Comparison of ENCODE assay signal across 8 cellular contexts in the genomic region with DNA sequence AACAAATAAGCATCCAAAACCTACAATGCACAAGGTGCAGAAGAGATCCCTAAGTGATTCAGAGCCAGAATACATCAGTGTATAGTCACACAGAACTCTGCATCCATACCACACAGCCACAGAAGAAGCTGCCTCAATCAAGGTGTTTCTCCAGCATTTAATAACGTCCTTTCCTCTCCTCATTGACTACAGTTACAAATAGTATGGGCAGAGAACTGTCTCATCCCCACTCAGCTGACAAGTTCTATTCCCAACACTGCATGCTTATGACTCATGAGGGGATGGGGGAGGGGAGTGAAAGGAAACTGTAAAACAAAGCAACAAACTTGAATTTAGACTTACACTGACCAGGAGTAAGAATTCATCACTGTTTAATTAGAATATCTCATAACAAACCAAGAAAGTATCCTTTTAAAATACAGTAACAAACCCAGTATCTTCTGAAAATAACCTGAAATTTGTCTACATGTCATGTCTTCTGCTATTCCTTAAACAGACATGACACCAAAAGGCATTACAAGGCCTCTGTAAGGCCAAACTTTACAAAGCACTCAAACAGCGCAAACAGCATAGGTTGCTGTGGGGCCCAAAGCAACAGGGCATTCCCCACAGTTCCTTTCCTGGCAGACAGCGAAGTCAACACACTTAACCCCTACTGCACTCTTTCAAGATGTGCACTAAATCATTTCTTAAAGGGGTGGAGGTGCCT. TPM values are rescaled to one million over a fixed set of nuclear protein-coding genes. Genes with fewer than 3 reads are reported as not detected.
DNase-seq lines count a peak whose midpoint lies in the region; ATAC-seq, FAIRE-seq and TF ChIP-seq lines count a peak whose summit lies in the region.

No MANE protein-coding gene starts in this region.

- no peaks in the 10 kb centered on the region for H3K9me3 ChIP-seq in A673 (ENCODE audit: low read depth, low read length, poor library complexity, severe bottlenecking)

- DNase-seq in A673 (ENCODE audit: low spot score) (peak; percentile 86), GM19239 (ENCODE audit: insufficient read length, low spot score) (no peak), LoVo (ENCODE audit: low spot score) (peak; percentile 8), foreskin fibroblast (peak; percentile 82 to 91), omental fat pad (ENCODE audit: low spot score) (peak; percentile 65), GF-D8 (lab: John Stamatoyannopoulos, UW) (no peak)
- DNase-seq in activated naive CD4-positive, alpha-beta T cell treated with Interleukin-2 at 50 U/mL for 16 hours = peak; percentile 28

- TF ChIP-seq CTCF in A673 (conservative IDR thresholded peaks at IDR 0.05; ENCODE audit: low read depth, low read length) (no peak), foreskin fibroblast (IDR thresholded peaks at IDR 0.05; ENCODE audit: low read depth, low read length) (no peak), omental fat pad (IDR thresholded peaks at IDR 0.05) (no peak)

- H3K4me1 ChIP-seq in A673 (ENCODE audit: insufficient read depth, low read length, poor library complexity, severe bottlenecking) = peaks cover 36% of the 10 kb centered on the region

- peak; percentile 58 for FAIRE-seq in GM19239 (lab: Jason Lieb, UNC)

- no peak overlapping the region for H3K4me3 ChIP-seq in A673 (ENCODE audit: low read depth, low read length, poor library complexity, severe bottlenecking)
- H3K4me3 ChIP-seq in foreskin fibroblast (ENCODE audit: low read depth in 1 of 2, low read length in 2 of 2) = peak overlapping the region; percentile 5 to 15

- ATAC-seq in omental fat pad (ENCODE audit: low FRiP score) (peak; percentile 93), HG02840 (IDR thresholded peaks at IDR 0.05; ENCODE audit: low FRiP score, unreplicated experiment) (no peak)

- CTCF ChIA-PET in A673 (lab: Charles Lee) = interaction anchor here (0.5 to 0.6 kb wide), 3 partner anchors 32 to 69 kb away, joined by 3 to 12 read pairs (median 5); no protein-coding TSS in a partner anchor

- intact Hi-C loops in A673 (cut with micrococcal nuclease; ENCODE audit: unreplicated experiment) = no loop called here

- H3K36me3 ChIP-seq in A673 (ENCODE audit: insufficient read depth, low read length, poor library complexity, severe bottlenecking) = no peaks in the 10 kb centered on the region

- no peaks in the 10 kb centered on the region for H3K27me3 ChIP-seq in A673 (replicated peaks; ENCODE audit: insufficient read depth, low read depth, low read length, poor library complexity)

- H3K27ac ChIP-seq in A673 (ENCODE audit: low read depth, low read length, poor library complexity, severe bottlenecking) = peak overlapping the region; percentile 46

- BruUV-seq in A673 (replicated peaks; lab: Mats Ljungman, UMichigan) = no TSS peak

- POLR2A ChIA-PET in A673 (lab: Charles Lee; ENCODE audit: low non-redundant PET) = no interaction called here

RNA-seq across cellular contexts. Expression of a gene that starts 29.3 kb away (rescaled TPM):
- total RNA-seq in A673 (2021) (246 and 257 TPM in 2 replicates), omental fat pad (100 to 1,000 TPM in 2 of 4 donors, 10 to 100 TPM in 2; 90.3 to 126 (median 110) TPM)

RNA-seq across cellular contexts. Expression of a gene that starts 41.8 kb away (rescaled TPM):
- total RNA-seq in A673 (2021) (68.1 and 74.3 TPM in 2 replicates), omental fat pad (100 to 1,000 TPM in 3 of 4 donors, 10 to 100 TPM in 1; 99.2 to 173 (median 112) TPM)

RNA-seq across cellular contexts. Expression of a gene that starts 55.1 kb away (rescaled TPM):
- total RNA-seq in A673 (2021) = 42.8 and 44.0 TPM in 2 replicates
- total RNA-seq in omental fat pad = 10 to 100 TPM; 12.4 to 18.7 (median 16.7) TPM

RNA-seq across cellular contexts. Expression of a gene that starts 55.2 kb away (rescaled TPM):
- total RNA-seq in A673 (2021) (412 and 444 TPM in 2 replicates), omental fat pad (10 to 100 TPM; 46.4 to 51.9 (median 48.6) TPM)

Comparison
In these comparisons a context has a peak if more than half of its experiments do, and no peak if none do; other contexts are left out.
1. DNase-seq: peak in A673 (single experiment), LoVo (single experiment), activated naive CD4-positive, alpha-beta T cell treated with Interleukin-2 at 50 U/mL for 16 hours (single experiment), foreskin fibroblast (2 of 2) and omental fat pad (single experiment); none in GM19239 (single experiment) and GF-D8 (single experiment).